ENCODE assay signal across 19 cellular contexts in the genomic region with DNA sequence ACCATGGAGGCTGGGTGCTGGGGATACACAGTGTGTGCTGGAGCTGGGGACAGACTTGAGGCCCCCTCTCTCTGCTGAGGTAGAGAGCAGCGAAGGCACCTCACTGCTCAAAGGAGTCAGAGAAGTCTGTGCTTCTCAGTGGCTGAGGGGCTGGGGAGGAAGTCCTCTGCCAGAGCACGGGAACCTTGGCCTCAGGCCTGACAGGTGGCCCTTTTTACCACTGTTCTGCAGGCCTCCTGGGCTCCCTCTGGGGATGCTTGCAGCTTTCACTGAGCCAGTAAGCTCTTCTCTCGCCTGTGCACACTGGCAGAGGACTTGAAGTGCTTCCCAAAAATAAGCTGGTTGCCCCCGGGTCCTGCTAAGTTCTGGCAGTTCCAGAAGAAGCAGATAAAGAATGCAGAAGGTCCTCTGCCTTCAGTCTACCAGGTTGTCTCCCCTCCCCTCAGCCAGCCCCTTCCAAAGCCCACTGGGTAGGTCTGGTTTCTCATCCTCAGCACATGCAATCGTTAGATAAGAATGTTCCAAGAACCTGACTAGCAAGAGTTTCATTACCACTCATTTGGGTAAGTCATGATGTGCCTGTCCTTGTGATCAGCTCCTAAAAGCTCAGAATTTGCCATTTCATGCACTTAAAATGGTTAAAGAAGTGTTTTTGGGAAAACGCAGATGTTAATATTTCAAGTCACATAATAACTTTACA. TPM values are rescaled to one million over a fixed set of nuclear protein-coding genes. Genes with fewer than 3 reads are reported as not detected.
DNase-seq lines count a peak whose midpoint lies in the region; ATAC-seq, FAIRE-seq and TF ChIP-seq lines count a peak whose summit lies in the region.
"Had no signal": no experiment of that assay in that cellular context is flagged by ENCODE, and none has a peak within 500 bp of the region (broad histone marks: within the 10 kb centered on the region; RNA-seq: fewer than 3 reads in every experiment).

No MANE protein-coding gene starts in this region.

- peaks cover 50% of the 10 kb centered on the region for H3K27me3 ChIP-seq in ACC112 (ENCODE audit: insufficient read depth, low read length)
- H3K27me3 ChIP-seq in CD8-positive, alpha-beta T cell (ENCODE audit: insufficient read depth, low read length): no peaks in the 10 kb centered on the region
- no peaks in the 10 kb centered on the region for H3K27me3 ChIP-seq in GM12878 (replicated peaks in 1 of 2; ENCODE audit: control insufficient read depth in 2 of 2, insufficient read depth in 2 of 2, low read length in 1 of 2)
- peaks cover 1% of the 10 kb centered on the region for H3K27me3 ChIP-seq in brain microvascular endothelial cell (replicated peaks)
- H3K27me3 ChIP-seq: adrenal gland, esophagus muscularis mucosa had no signal

- H3K36me3 Mint-ChIP-seq in CD8-positive, alpha-beta T cell: peaks cover 5% of the 10 kb centered on the region
- no peaks in the 10 kb centered on the region for H3K36me3 Mint-ChIP-seq in T-helper 17 cell (ENCODE audit: low read depth)

- CTCF ChIA-PET in CD8-positive, alpha-beta T cell (lab: Charles Lee): interaction anchor here (0.8 to 2.6 kb wide), 8 partner anchors 8 to 146 kb away, joined by 3 to 18 read pairs (median 4); a partner anchor contains a TSS
- CTCF ChIA-PET in GM12878 (lab: Yijun Ruan, JAX): no interaction called here

- peak overlapping the region; percentile 59 for H3K4me3 Mint-ChIP-seq in CD8-positive, alpha-beta T cell
- H3K4me3 Mint-ChIP-seq in T-helper 17 cell: peak overlapping the region; percentile 82
- H3K4me3 Mint-ChIP-seq: nephron had no signal

- no peak overlapping the region for H3K4me2 ChIP-seq in GM12878 (ENCODE audit: control insufficient read depth, insufficient read depth)

- TF ChIP-seq CTCF in CD8-positive, alpha-beta T cell (IDR thresholded peaks at IDR 0.05): no peak
- TF ChIP-seq CTCF in GM12878 (IDR thresholded peaks at IDR 0.05 in 2 of 3, conservative IDR thresholded peaks at IDR 0.05 in 1 of 3; ENCODE audit: control insufficient read depth in 2 of 3, extremely low read depth in 1 of 3, insufficient read depth in 1 of 3, low read depth in 3 of 3, low read length in 3 of 3): no peak
- no peak for TF ChIP-seq CTCF in brain microvascular endothelial cell (IDR thresholded peaks at IDR 0.05; ENCODE audit: low read depth, low read length, missing control alignments)

- 23% methylated on average over 6 of the region's 6 CpGs for WGBS in GM12878 (ENCODE audit: insufficient coverage, insufficient replicate concordance, low lambda C conversion rate, missing lambda C conversion rate)

- RAD21 ChIA-PET in GM12878 (lab: Charles Lee; ENCODE audit: unreplicated experiment): no interaction called here

- H3K4me3 ChIP-seq in ACC112 (ENCODE audit: low read depth, low read length) (no peak overlapping the region), GM12878 (no peak overlapping the region), brain microvascular endothelial cell (ENCODE audit: low read depth, low read length) (no peak overlapping the region)
- H3K4me3 ChIP-seq in CD8-positive, alpha-beta T cell (ENCODE audit: low read depth, low read length): no peak overlapping the region
- H3K4me3 ChIP-seq: adrenal gland, esophagus muscularis mucosa had no signal

- peaks cover 8% of the 10 kb centered on the region for H3K9me3 Mint-ChIP-seq in CD8-positive, alpha-beta T cell

- in situ Hi-C loops in GM12878 (cut with MboI) (loop anchor here (25.0 kb wide), 1 partner anchor 1097 kb away; a partner anchor contains a TSS), brain microvascular endothelial cell (cut with HindIII; ENCODE audit: low pct_ligation_motif_present, low sequenced_read_pairs) (no loop called here)

- no peaks in the 10 kb centered on the region for H4K20me1 ChIP-seq in GM12878 (ENCODE audit: control insufficient read depth, insufficient read depth)

- no peak overlapping the region for H3K27ac ChIP-seq in ACC112 (ENCODE audit: low read depth, low read length)
- no peak overlapping the region for H3K27ac ChIP-seq in CD8-positive, alpha-beta T cell (ENCODE audit: low read depth, low read length)
- peak overlapping the region; percentile 7; the same call in 1 of the 2 replicates for H3K27ac ChIP-seq in GM12878 (ENCODE audit: control insufficient read depth, insufficient read depth)
- H3K27ac ChIP-seq in brain microvascular endothelial cell: no peak overlapping the region
- H3K27ac ChIP-seq: adrenal gland, esophagus muscularis mucosa, HL-60 had no signal

- no peaks in the 10 kb centered on the region for H3K36me3 ChIP-seq in ACC112 (ENCODE audit: insufficient read depth, low read length)
- H3K36me3 ChIP-seq in CD8-positive, alpha-beta T cell (ENCODE audit: insufficient read depth, low read length): no peaks in the 10 kb centered on the region
- H3K36me3 ChIP-seq in GM12878 (ENCODE audit: control insufficient read depth in 2 of 2, insufficient read depth in 2 of 2, low read length in 1 of 2): no peaks in the 10 kb centered on the region
- no peaks in the 10 kb centered on the region for H3K36me3 ChIP-seq in brain microvascular endothelial cell (replicated peaks)
- H3K36me3 ChIP-seq: adrenal gland, esophagus muscularis mucosa had no signal

- no peak for TF ChIP-seq RAD21 in GM12878 (IDR thresholded peaks at IDR 0.05; ENCODE audit: insufficient read depth, low read depth, low read length)

- H3K79me2 ChIP-seq in ACC112 (ENCODE audit: control insufficient read depth, insufficient read depth, low read length, unreplicated experiment) (no peaks in the 10 kb centered on the region), GM12878 (ENCODE audit: control insufficient read depth, insufficient read depth, low read length) (no peaks in the 10 kb centered on the region)

- TF ChIP-seq POLR2A in GM12878 (IDR thresholded peaks at IDR 0.05; ENCODE audit: low read depth, low read length): no peak

- peaks cover 6% of the 10 kb centered on the region for H3K27me3 Mint-ChIP-seq in CD8-positive, alpha-beta T cell (ENCODE audit: low read depth)
- no peaks in the 10 kb centered on the region for H3K27me3 Mint-ChIP-seq in T-helper 17 cell

- intact Hi-C loops in CD8-positive, alpha-beta T cell (cut with DNase I, micrococcal nuclease): loop anchor here (1.0 to 10.0 kb wide), 8 partner anchors 53 to 1285 kb away; a partner anchor contains a TSS
- intact Hi-C loops in GM12878 (cut with micrococcal nuclease; ENCODE audit: unreplicated experiment): loop anchor here (5.0 kb wide), 1 partner anchor 292 kb away; a partner anchor contains a TSS

- SMC1A ChIA-PET in GM12878 (lab: Charles Lee; ENCODE audit: uncharacterized antibody, unreplicated experiment): no interaction called here

- POLR2A ChIA-PET in CD8-positive, alpha-beta T cell (lab: Charles Lee): interaction anchor here (0.6 to 7.1 kb wide), 5 partner anchors 9 to 132 kb away, joined by 3 to 65 read pairs (median 3); a partner anchor contains a TSS
- POLR2A ChIA-PET in GM12878 (lab: Charles Lee): no interaction called here

- peaks cover 92% of the 10 kb centered on the region for H3K4me1 Mint-ChIP-seq in CD8-positive, alpha-beta T cell (ENCODE audit: low read depth)
- H3K4me1 Mint-ChIP-seq in T-helper 17 cell: peaks cover 69% of the 10 kb centered on the region
- H3K4me1 Mint-ChIP-seq: nephron had no signal

- no peak for FAIRE-seq in GM12878 (lab: Jason Lieb, UNC)

- no peak for ATAC-seq in CD8-positive, alpha-beta T cell
- no peak for ATAC-seq in T-helper 17 cell
- ATAC-seq in GM12878: no peak
- ATAC-seq: left colon had no signal

- no peak overlapping the region for H3K9ac ChIP-seq in GM12878 (ENCODE audit: control insufficient read depth, insufficient read depth, low read length)

- DNase-seq in CD8-positive, alpha-beta T cell: peak in 1 of 7 experiments; percentile 37
- DNase-seq in T-helper 17 cell: no peak
- no peak for DNase-seq in GM12878 (ENCODE audit: low read depth, low spot score)
- no peak for DNase-seq in COLO829 (ENCODE audit: low spot score)
- no peak for DNase-seq in brain microvascular endothelial cell
- no peak for DNase-seq in DMS 273 (lab: John Stamatoyannopoulos, UW; ENCODE audit: unreplicated experiment)
- DNase-seq in SK-N-DZ (ENCODE audit: low spot score): no peak
- DNase-seq: activated CD4-positive, alpha-beta T cell treated with anti-CD3 and anti-CD28 coated beads for 4 hours; adrenal gland; GF-D8; HCEC 1CT; hippocampal formation; left colon; NCI-H2029; stimulated activated CD4-positive, alpha-beta T cell treated with anti-CD3 and anti-CD28 coated beads, Interleukin-4, amount 100 ng/mL, for 24 hours had no signal

- H3K27ac Mint-ChIP-seq in CD8-positive, alpha-beta T cell: peak overlapping the region; percentile 76
- peak overlapping the region; percentile 96 for H3K27ac Mint-ChIP-seq in T-helper 17 cell
- H3K27ac Mint-ChIP-seq: nephron had no signal

- TF ChIP-seq EP300 in GM12878 (IDR thresholded peaks at IDR 0.05; ENCODE audit: borderline replicate concordance in 1 of 2, control insufficient read depth in 1 of 2, low read depth in 2 of 2, low read length in 2 of 2): no peak

- no TSS peak for BruUV-seq in GM12878 (replicated peaks; lab: Mats Ljungman, UMichigan)

- H2AFZ ChIP-seq in ACC112 (ENCODE audit: low read length, unreplicated experiment) (peak overlapping the region; percentile 32), GM12878 (ENCODE audit: control insufficient read depth, low read depth, low read length) (no peak overlapping the region)

- H3K4me1 ChIP-seq in ACC112 (ENCODE audit: control insufficient read depth, insufficient read depth, low read length, unreplicated experiment): peaks cover 10% of the 10 kb centered on the region
- H3K4me1 ChIP-seq in CD8-positive, alpha-beta T cell (ENCODE audit: insufficient read depth, low read length): peaks cover 84% of the 10 kb centered on the region
- peaks cover 69% of the 10 kb centered on the region for H3K4me1 ChIP-seq in GM12878 (ENCODE audit: control insufficient read depth, insufficient read depth, low read length)
- H3K4me1 ChIP-seq: adrenal gland had no signal

- H3K9me3 ChIP-seq in CD8-positive, alpha-beta T cell (ENCODE audit: low read length): no peaks in the 10 kb centered on the region
- H3K9me3 ChIP-seq in T-helper 17 cell (ENCODE audit: control insufficient read depth, low read length, poor library complexity, severe bottlenecking) (no peaks in the 10 kb centered on the region), GM12878 (replicated peaks; ENCODE audit: control insufficient read depth, insufficient read depth, low read length) (peaks cover 18% of the 10 kb centered on the region; the same call in 2 of the 3 replicates)
- H3K9me3 ChIP-seq: adrenal gland, esophagus muscularis mucosa had no signal

RNA-seq across cellular contexts. Expression of a gene that starts 53.9 kb away (rescaled TPM):
- 100 to 1,000 TPM; 146 to 150 TPM for total RNA-seq in CD8-positive, alpha-beta T cell
- total RNA-seq in T-helper 17 cell (100 to 1,000 TPM; 129 to 173 TPM), GM12878 (2014; rRNA removed) (0.65 and 0.73 TPM in 2 replicates), GM12878 (2014; rRNA removed; fragmentation: Illumina TruSeq; extraction: Trizol) (0.76 and 0.78 TPM in 2 replicates), GM12878 (2021) (1.4 and 1.6 TPM in 2 replicates)
- 0.20 TPM in 1 of 2 replicates, not detected in the other for total RNA-seq in GM12878 (2013; cell fraction: nucleolus; rRNA removed)
- polyA plus RNA-seq in GM12878 (2011; ENCODE audit: low read depth): 2.5 TPM
- polyA plus RNA-seq in GM12878 (2011; rRNA removed) (0.19 and 0.20 TPM in 2 replicates), GM12878 (2014; fragmentation: Illumina TruSeq; extraction: Trizol) (1.1 and 1.3 TPM in 2 replicates), GM12878 (2014; fragmentation: Nextera tagmentation; extraction: Ambion mirVana) (under 1 TPM; 0.31 to 0.53 TPM), GM12878 (2014; rRNA removed) (0.61 and 0.79 TPM in 2 replicates), GM12878 (2016; fragmentation: Nextera tagmentation; extraction: Ambion mirVana) (1 to 10 TPM; 2.2 to 2.4 TPM)
- polyA plus RNA-seq in GM12878 (2011; cell fraction: cytosol; rRNA removed): 0.20 and 0.24 TPM in 2 replicates
- 0.09 and 0.23 TPM in 2 replicates for polyA plus RNA-seq in GM12878 (2011; cell fraction: nucleus; rRNA removed)
- 2.0 and 3.1 TPM in 2 replicates for polyA plus RNA-seq in GM12878 (2012)
- 0.51 and 0.62 TPM in 2 replicates for polyA minus RNA-seq in GM12878 (2011; rRNA and poly(A)+ RNA removed)
- polyA minus RNA-seq in GM12878 (2011; cell fraction: cytosol; rRNA and poly(A)+ RNA removed): 0.31 TPM in 1 of 2 replicates, not detected in the other
- polyA minus RNA-seq in GM12878 (2011; cell fraction: nucleus; rRNA and poly(A)+ RNA removed): 0.12 and 0.29 TPM in 2 replicates
- polyA plus RNA-seq in SK-N-DZ (2014; cell fraction: cytosol; rRNA removed): not detected in 2 replicates
- polyA plus RNA-seq in SK-N-DZ (2014; cell fraction: nucleus; rRNA removed): not detected in 2 replicates

Comparison
In these comparisons a context has a peak if more than half of its experiments do, and no peak if none do; other contexts are left out.
1. RNA of a gene that starts 53.9 kb away (total RNA-seq): 129 to 173 TPM in T-helper 17 cell and 146 to 150 TPM in CD8-positive, alpha-beta T cell; 0.20 to 1.6 TPM in GM12878; every median in the first group is over 10 times any median in the second.